Comparison of ENCODE assay signal across 30 cellular contexts in genomic region chr16:78579020-78579419, GRCh38.
"Had no signal": no experiment of that assay in that cellular context is flagged by ENCODE, and none has a peak within 500 bp of the region (broad histone marks: within the 10 kb centered on the region; RNA-seq: fewer than 3 reads in every experiment).

No MANE protein-coding gene starts in this region.

- H2AFZ ChIP-seq: PC-9 had no signal

- H3K27ac ChIP-seq: ascending aorta, cardiac muscle cell, PC-9 had no signal

- H3K4me3 Mint-ChIP-seq: activated CD4-positive, alpha-beta T cell treated with anti-CD3 and anti-CD28 coated beads, Interleukin-2, amount 10 ng/mL, durations not matched to agents 24 days and 14 days; activated CD8-positive, alpha-beta T cell treated with anti-CD3 and anti-CD28 coated beads, Interleukin-2, amount 10 ng/mL, durations not matched to agents 7 days and 5 days; activated naive CD4-positive, alpha-beta T cell treated with anti-CD3 and anti-CD28 coated beads, Interleukin-2, amount 50 U/mL, for 24 hours; activated naive CD8-positive, alpha-beta T cell treated with anti-CD3 and anti-CD28 coated beads, Interleukin-2, amount 10 ng/mL, durations not matched to agents 7 days and 5 days; activated T-cell treated with anti-CD3 and anti-CD28 coated beads, Interleukin-2, amount 50 U/mL, for 24 hours; central memory CD8-positive, alpha-beta T cell had no signal

- ATAC-seq: activated CD8-positive, alpha-beta T cell treated with anti-CD3 and anti-CD28 coated beads, Interleukin-2, amount 10 ng/mL, durations not matched to agents 7 days and 5 days had no signal

- H3K4me3 ChIP-seq: ascending aorta, cardiac muscle cell, MG63, PC-9 had no signal

- H3K36me3 ChIP-seq: ascending aorta, cardiac muscle cell, MG63 had no signal

- H3K27ac Mint-ChIP-seq: activated CD4-positive, alpha-beta T cell treated with anti-CD3 and anti-CD28 coated beads, Interleukin-2, amount 10 ng/mL, durations not matched to agents 24 days and 14 days; activated CD8-positive, alpha-beta T cell treated with anti-CD3 and anti-CD28 coated beads, Interleukin-2, amount 10 ng/mL, durations not matched to agents 7 days and 5 days; activated naive CD4-positive, alpha-beta T cell treated with anti-CD3 and anti-CD28 coated beads, Interleukin-2, amount 50 U/mL, for 24 hours; activated naive CD8-positive, alpha-beta T cell treated with anti-CD3 and anti-CD28 coated beads, Interleukin-2, amount 10 ng/mL, durations not matched to agents 7 days and 5 days; activated T-cell treated with anti-CD3 and anti-CD28 coated beads, Interleukin-2, amount 50 U/mL, for 24 hours; activated T-helper 2 cell treated with anti-CD3 and anti-CD28 coated beads, Interferon-gamma antibody, Interleukin-2, Interleukin-4, amounts not matched to agents 10 μg/mL and 5 μg/mL and 100 μg/mL, durations not matched to agents 14 hours and 24 hours and 36 hours had no signal

- DNase-seq: activated CD4-positive, alpha-beta T cell treated with anti-CD3 and anti-CD28 coated beads, Interleukin-2, amount 10 ng/mL, durations not matched to agents 24 days and 14 days; activated CD4-positive, alpha-beta T cell treated with anti-CD3 and anti-CD28 coated beads, Interleukin-2, amount 50 U/mL, for 4 hours; activated CD8-positive, alpha-beta T cell treated with anti-CD3 and anti-CD28 coated beads, Interleukin-2, amount 10 ng/mL, durations not matched to agents 7 days and 5 days; activated gamma-delta T cell; activated naive CD4-positive, alpha-beta T cell treated with Interleukin-2 at 50 U/mL for 16 hours; activated naive CD8-positive, alpha-beta T cell treated with anti-CD3 and anti-CD28 coated beads, Interleukin-2, amount 10 ng/mL, durations not matched to agents 7 days and 5 days; activated T-cell treated with anti-CD3 and anti-CD28 coated beads, Interleukin-2, amount 50 U/mL, for 24 hours; amygdala; MG63; NCI-H1105; NCI-H1417 treated with DMSO at 0.1 percent for 48 hours; NCI-H187 treated with DMSO at 0.1 percent for 48 hours; NCI-H2081; NCI-H226; NCI-H446 treated with DMSO at 0.1 percent for 48 hours; NCI-H526; NCI-H748 treated with DMSO at 0.1 percent for 48 hours; NK-92 treated with Interleukin-12 subunit alpha and Interleukin-12 subunit beta, amount 100 ng/mL, for 24 hours; PC-9; Right ventricle myocardium superior; SW 1271; T-helper 1 cell; T-helper 2 cell; T1000 had no signal

- FAIRE-seq: RCC 7860 had no signal

- H3K9me3 ChIP-seq: ascending aorta, MG63 had no signal

- H3K4me1 Mint-ChIP-seq: activated CD4-positive, alpha-beta T cell treated with anti-CD3 and anti-CD28 coated beads, Interleukin-2, amount 10 ng/mL, durations not matched to agents 24 days and 14 days; activated naive CD8-positive, alpha-beta T cell treated with anti-CD3 and anti-CD28 coated beads, Interleukin-2, amount 10 ng/mL, durations not matched to agents 7 days and 5 days; central memory CD8-positive, alpha-beta T cell had no signal

- H3K4me2 ChIP-seq: PC-9 had no signal

- H3K27me3 ChIP-seq: ascending aorta, cardiac muscle cell, MG63 had no signal

- H3K9me3 Mint-ChIP-seq: activated naive CD4-positive, alpha-beta T cell treated with anti-CD3 and anti-CD28 coated beads, Interleukin-2, amount 50 U/mL, for 24 hours; activated naive CD8-positive, alpha-beta T cell treated with anti-CD3 and anti-CD28 coated beads, Interleukin-2, amount 10 ng/mL, durations not matched to agents 7 days and 5 days; activated T-cell treated with anti-CD3 and anti-CD28 coated beads, Interleukin-2, amount 50 U/mL, for 24 hours; activated T-helper 2 cell treated with anti-CD3 and anti-CD28 coated beads, Interferon-gamma antibody, Interleukin-2, Interleukin-4, amounts not matched to agents 10 μg/mL and 5 μg/mL and 100 μg/mL, durations not matched to agents 14 hours and 24 hours and 36 hours; central memory CD8-positive, alpha-beta T cell had no signal

- H3K27me3 Mint-ChIP-seq: activated CD4-positive, alpha-beta T cell treated with anti-CD3 and anti-CD28 coated beads, Interleukin-2, amount 10 ng/mL, durations not matched to agents 24 days and 14 days; activated naive CD4-positive, alpha-beta T cell treated with anti-CD3 and anti-CD28 coated beads, Interleukin-2, amount 50 U/mL, for 24 hours; activated naive CD8-positive, alpha-beta T cell treated with anti-CD3 and anti-CD28 coated beads, Interleukin-2, amount 10 ng/mL, durations not matched to agents 7 days and 5 days; activated T-cell treated with anti-CD3 and anti-CD28 coated beads, Interleukin-2, amount 50 U/mL, for 24 hours; central memory CD8-positive, alpha-beta T cell had no signal

- H3K4me1 ChIP-seq: ascending aorta had no signal

- H3K36me3 Mint-ChIP-seq: activated naive CD8-positive, alpha-beta T cell treated with anti-CD3 and anti-CD28 coated beads, Interleukin-2, amount 10 ng/mL, durations not matched to agents 7 days and 5 days had no signal
